ENCODE assay signal across 8 cellular contexts in the genomic region with DNA sequence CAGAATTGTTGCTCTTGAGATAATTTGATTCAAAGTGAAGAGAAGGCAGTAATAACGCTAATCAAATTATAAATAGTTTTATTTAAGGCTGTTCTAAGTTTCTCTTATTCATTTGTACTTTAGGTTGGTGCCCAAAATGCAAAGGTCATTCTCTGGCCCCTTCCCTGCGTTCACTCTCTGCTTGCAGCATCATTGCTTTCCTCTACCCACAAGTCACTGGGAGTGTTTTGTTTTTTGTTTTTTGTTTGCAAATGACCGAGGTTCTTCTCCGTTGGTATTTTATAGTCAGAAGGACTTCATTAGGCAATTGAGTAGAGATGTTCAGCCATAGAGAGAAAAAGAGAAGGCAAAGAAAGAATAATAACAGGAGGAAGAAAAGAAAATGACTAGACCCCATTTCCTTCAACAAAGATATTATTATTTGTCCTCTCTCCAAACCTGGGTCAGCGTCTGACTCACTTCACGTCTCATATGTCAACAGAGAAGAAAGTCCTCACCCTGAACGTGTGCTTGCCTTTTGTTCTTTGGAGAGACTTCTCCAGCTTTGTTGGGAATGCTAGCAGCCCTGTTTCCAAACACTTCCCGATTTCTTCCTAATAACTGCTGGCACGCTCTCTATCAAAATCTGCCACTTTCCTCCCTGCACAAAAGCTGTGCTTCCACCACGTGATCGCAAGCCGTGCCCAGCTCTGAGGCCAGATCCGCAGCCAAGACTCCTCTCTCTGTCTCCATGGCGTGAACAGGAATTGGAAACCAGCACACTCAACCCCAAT.
DNase-seq lines count a peak whose midpoint lies in the region; ATAC-seq and TF ChIP-seq lines count a peak whose summit lies in the region.

No MANE protein-coding gene starts in this region.

- H3K4me1 ChIP-seq in GM23248 (ENCODE audit: insufficient read depth) = peaks cover 46% of the 10 kb centered on the region
- no peaks in the 10 kb centered on the region for H3K4me1 ChIP-seq in right cardiac atrium (ENCODE audit: control insufficient read depth, insufficient read depth, low read length)
- peaks cover 7 to 31% of the 10 kb centered on the region in 2 donors for H3K4me1 ChIP-seq in gastrocnemius medialis

- in situ Hi-C loops in GM23248 (cut with MboI) = no loop called here
- in situ Hi-C loops in gastrocnemius medialis (cut with MboI; ENCODE audit: low sequenced_read_pairs in 4 of 4) = no loop called here

- H3K27ac ChIP-seq in GM23248 (peak overlapping the region; percentile 44), right cardiac atrium (ENCODE audit: low read length) (peak overlapping the region; percentile 25), gastrocnemius medialis (peak overlapping the region; percentile 20 to 62 (median 50))

- WGBS in GM23248 (ENCODE audit: low coverage in 1 of 2, low lambda C conversion rate in 2 of 2, missing lambda C conversion rate in 2 of 2), 2 experiments = 2 to 4% methylated on average over 14 of the region's 14 CpGs
- 14% methylated on average over 14 of the region's 14 CpGs for WGBS in right cardiac atrium

- H3K9ac ChIP-seq in GM23248 = peak overlapping the region; percentile 61

- CTCF ChIA-PET in GM10248 (lab: Yijun Ruan, JAX) = interaction anchor here (1.5 to 4.0 kb wide), 2 partner anchors 15 to 16 kb away, joined by 4 to 20 read pairs; no protein-coding TSS in a partner anchor

- no peaks in the 10 kb centered on the region for H4K20me1 ChIP-seq in GM23248 (ENCODE audit: insufficient read depth)

- no peaks in the 10 kb centered on the region for H3K9me3 ChIP-seq in GM23248 (ENCODE audit: low read depth)
- no peaks in the 10 kb centered on the region for H3K9me3 ChIP-seq in right cardiac atrium (ENCODE audit: control insufficient read depth, low read length)
- H3K9me3 ChIP-seq in gastrocnemius medialis = no peaks in the 10 kb centered on the region

- H3K9me2 ChIP-seq in GM23248 (ENCODE audit: insufficient read depth) = no peaks in the 10 kb centered on the region

- peaks cover 29% of the 10 kb centered on the region for H3F3A ChIP-seq in GM23248 (ENCODE audit: insufficient read depth)

- peaks cover 23% of the 10 kb centered on the region for H3K79me2 ChIP-seq in GM23248 (ENCODE audit: insufficient read depth)

- H3K27me3 ChIP-seq in GM23248 (replicated peaks; ENCODE audit: insufficient read depth) (no peaks in the 10 kb centered on the region), right cardiac atrium (ENCODE audit: control insufficient read depth, insufficient read depth) (no peaks in the 10 kb centered on the region), gastrocnemius medialis (no peaks in the 10 kb centered on the region)

- ATAC-seq in right cardiac atrium (peak; percentile 86 to 95), gastrocnemius medialis (peak; percentile 71 to 82), GM19328 (IDR thresholded peaks at IDR 0.05; ENCODE audit: unreplicated experiment) (no peak)

- POLR2A ChIA-PET in GM10248 (lab: Yijun Ruan, JAX) = no interaction called here

- H3K4me2 ChIP-seq in GM23248 (ENCODE audit: unreplicated experiment) = peak overlapping the region; percentile 85

- peak overlapping the region; percentile 68 for H3K4me3 ChIP-seq in GM23248
- H3K4me3 ChIP-seq in right cardiac atrium (ENCODE audit: low read length) = peak overlapping the region; percentile 29
- peak overlapping the region; percentile 17 to 46 (median 32) for H3K4me3 ChIP-seq in gastrocnemius medialis

- intact Hi-C loops in right cardiac atrium (cut with DNase I) (loop anchor here in 1 of 4 donors (10.0 kb wide), 1 partner anchor 115 kb away; the partner anchor contains the start of gene EBF1), gastrocnemius medialis (cut with DNase I; ENCODE audit: low total_unique reads) (no loop called here)

- peak overlapping the region; percentile 63 for H2AFZ ChIP-seq in GM23248

- TF ChIP-seq CTCF in gastrocnemius medialis (IDR thresholded peaks at IDR 0.05 in 4 of 5, conservative IDR thresholded peaks at IDR 0.05 in 1 of 5) (no peak), GM10248 (IDR thresholded peaks at IDR 0.05; ENCODE audit: control extremely low read depth, extremely low read depth, low read depth, missing control alignments) (no peak)

- no peak for TF ChIP-seq POLR2A in gastrocnemius medialis (IDR thresholded peaks at IDR 0.05)

- H3K36me3 ChIP-seq in GM23248 (ENCODE audit: low read depth) = no peaks in the 10 kb centered on the region
- no peaks in the 10 kb centered on the region for H3K36me3 ChIP-seq in gastrocnemius medialis

- DNase-seq in GM23248 (peak; percentile 79), SW480 (ENCODE audit: low spot score) (peak; percentile 31), right cardiac atrium (peak; percentile 65 to 91 (median 89)), gastrocnemius medialis (peak; percentile 36 to 45), GM10248 (ENCODE audit: extremely low spot score) (no peak)
- no peak for DNase-seq in effector CD8-positive, alpha-beta T cell (lab: John Stamatoyannopoulos, UW)
- DNase-seq in activated naive CD4-positive, alpha-beta T cell treated with Interleukin-2 at 50 U/mL for 16 hours = no peak

Comparison
In these comparisons a context has a peak if more than half of its experiments do, and no peak if none do; other contexts are left out.
1. DNase-seq: peak in GM23248 (single experiment), SW480 (single experiment), right cardiac atrium (3 of 3) and gastrocnemius medialis (2 of 2); none in GM10248 (single experiment), effector CD8-positive, alpha-beta T cell (single experiment) and activated naive CD4-positive, alpha-beta T cell treated with Interleukin-2 at 50 U/mL for 16 hours (single experiment).
2. Peak in every context shown above with its lines, with median percentiles within 50 percentile points of each other: H3K27ac ChIP-seq and H3K4me3 ChIP-seq.